18 cellular contexts compared by ENCODE assay signal in genomic region chr14:88269816-88270416, GRCh38. TPM values are rescaled to one million over a fixed set of nuclear protein-coding genes. Genes with fewer than 3 reads are reported as not detected.
A peak's percentile ranks its signal among the peaks of the same experiment; 100 is the strongest.
DNase-seq lines count a peak whose midpoint lies in the region; ATAC-seq, FAIRE-seq and TF ChIP-seq lines count a peak whose summit lies in the region.
"Had no signal": no experiment of that assay in that cellular context is flagged by ENCODE, and none has a peak within 500 bp of the region (broad histone marks: within the 10 kb centered on the region; RNA-seq: fewer than 3 reads in every experiment).

No MANE protein-coding gene starts in this region.

- CTCF ChIA-PET in HepG2 (lab: Yijun Ruan, JAX; ENCODE audit: low intra/inter-chr PET ratio, low total read pairs) = no interaction called here

- WGBS in HepG2 (ENCODE audit: low lambda C conversion rate) = 2% methylated on average over 8 of the region's 12 CpGs
- 63% methylated on average over 2 of the region's 12 CpGs for WGBS in right lobe of liver (ENCODE audit: insufficient coverage, low coverage, low lambda C conversion rate, missing lambda C conversion rate)
- no CpG with 5 or more reads among the region's 12 CpGs for WGBS in neuronal stem cell (ENCODE audit: extremely low coverage in 2 of 2, insufficient read length in 2 of 2, insufficient replicate concordance in 1 of 2), 2 donors

- intact Hi-C loops in HepG2 (cut with micrococcal nuclease; ENCODE audit: unreplicated experiment) = no loop called here
- intact Hi-C loops in right lobe of liver (cut with DNase I) = no loop called here
- intact Hi-C loops in kidney (cut with DNase I) = no loop called here

- H2BK120ac ChIP-seq in neuronal stem cell (ENCODE audit: low read depth, low read length) = no peak overlapping the region

- H3K14ac ChIP-seq in neuronal stem cell (ENCODE audit: low read length) = no peak overlapping the region

- H4K8ac ChIP-seq in neuronal stem cell (ENCODE audit: low read depth, low read length) = no peak overlapping the region

- FAIRE-seq in HepG2 (lab: Jason Lieb, UNC) (no peak), kidney (lab: Jason Lieb, UNC) (no peak)
- FAIRE-seq: G401.6, K562 had no signal

- POLR2A ChIA-PET in HepG2 (lab: Yijun Ruan, JAX) = no interaction called here

- no peak for TF ChIP-seq CTCF in HepG2 (CRISPR knock-in tag; IDR thresholded peaks at IDR 0.05)
- no peak for TF ChIP-seq CTCF in right lobe of liver (IDR thresholded peaks at IDR 0.05)
- TF ChIP-seq CTCF in kidney (IDR thresholded peaks at IDR 0.05; ENCODE audit: borderline replicate concordance, extremely low read depth, insufficient read depth) = no peak
- TF ChIP-seq CTCF in GM20000 (IDR thresholded peaks at IDR 0.05; ENCODE audit: extremely low read depth, missing control alignments) = no peak

- peak overlapping the region; percentile 24 for H3K18ac ChIP-seq in neuronal stem cell (ENCODE audit: low read length)

- H4K91ac ChIP-seq in neuronal stem cell (ENCODE audit: low read depth, low read length, poor library complexity) = no peak overlapping the region

- TF ChIP-seq EP300 in HepG2 (IDR thresholded peaks at IDR 0.05; ENCODE audit: low read depth in 2 of 2, low read length in 2 of 2) (no peak), HepG2 (CRISPR knock-in tag; IDR thresholded peaks at IDR 0.05; ENCODE audit: borderline replicate concordance) (no peak)

- no peak overlapping the region for H3K27ac ChIP-seq in HepG2 (ENCODE audit: extremely low read length, insufficient read depth, low read length)
- H3K27ac ChIP-seq in right lobe of liver = no peak overlapping the region
- H3K27ac ChIP-seq in kidney (ENCODE audit: low read depth in 2 of 2, low read length in 2 of 2) = no peak overlapping the region
- H3K27ac ChIP-seq in neuronal stem cell (replicated peaks; ENCODE audit: low read length) = no peak overlapping the region
- H3K27ac ChIP-seq: 22Rv1 had no signal

- no peaks in the 10 kb centered on the region for H3K79me1 ChIP-seq in neuronal stem cell (ENCODE audit: low read depth, low read length)

- in situ Hi-C loops in HepG2 (cut with HindIII; ENCODE audit: extremely low pct_ligation_motif_present, low pct_unique_long_range_greater_than_20kb) = no loop called here

- no peaks in the 10 kb centered on the region for H4K20me1 ChIP-seq in HepG2 (ENCODE audit: insufficient read depth, low read length)

- BruUV-seq in HepG2 (replicated peaks; lab: Mats Ljungman, UMichigan) = no TSS peak

- H2BK12ac ChIP-seq in neuronal stem cell (ENCODE audit: low read length) = no peak overlapping the region

- ATAC-seq in HepG2 (peak; percentile 60), right lobe of liver (no peak)
- ATAC-seq: K562 had no signal

- no peak overlapping the region for H2AK5ac ChIP-seq in neuronal stem cell (ENCODE audit: low read depth, low read length)

- TF ChIP-seq RAD21 in HepG2 (CRISPR knock-in tag; IDR thresholded peaks at IDR 0.05) = no peak

- H3K4ac ChIP-seq in neuronal stem cell (ENCODE audit: low read length) = no peak overlapping the region

- H3K4me3 ChIP-seq in HepG2 (replicated peaks in 1 of 3; ENCODE audit: insufficient read depth in 1 of 3, low read depth in 2 of 3, low read length in 3 of 3) (no peak overlapping the region), right lobe of liver (no peak overlapping the region), kidney (ENCODE audit: low read length in 2 of 2) (peak overlapping the region in 1 of 2 donors; percentile 43), neuronal stem cell (ENCODE audit: low read length in 2 of 2) (no peak overlapping the region)
- H3K4me3 ChIP-seq: K562 had no signal

- H2BK5ac ChIP-seq in neuronal stem cell (ENCODE audit: low read length) = no peak overlapping the region

- H3K27me3 ChIP-seq in HepG2 (ENCODE audit: control insufficient read depth in 1 of 2, insufficient read depth in 2 of 2, low read length in 2 of 2) (peaks cover 1 to 12% of the 10 kb centered on the region in 2 experiments; a peak in 2 of 5 replicates), right lobe of liver (no peaks in the 10 kb centered on the region), neuronal stem cell (ENCODE audit: control insufficient read depth in 3 of 3, insufficient read depth in 3 of 3, low read depth in 1 of 3, low read length in 3 of 3) (no peaks in the 10 kb centered on the region)

- no peak overlapping the region for H3K23ac ChIP-seq in neuronal stem cell (ENCODE audit: low read depth, low read length, poor library complexity)

- H3K79me2 ChIP-seq in HepG2 (ENCODE audit: insufficient read depth, low read length) = no peaks in the 10 kb centered on the region

- H2AFZ ChIP-seq in HepG2 (ENCODE audit: low read length) (no peak overlapping the region), neuronal stem cell (ENCODE audit: low read length) (no peak overlapping the region)

- H3K36me3 ChIP-seq in HepG2 (replicated peaks in 1 of 2; ENCODE audit: control insufficient read depth in 1 of 2, insufficient read depth in 2 of 2, low read length in 2 of 2) = no peaks in the 10 kb centered on the region
- H3K36me3 ChIP-seq in right lobe of liver = no peaks in the 10 kb centered on the region
- no peaks in the 10 kb centered on the region for H3K36me3 ChIP-seq in kidney (ENCODE audit: control insufficient read depth in 1 of 2, insufficient read depth in 2 of 2, low read length in 2 of 2)
- H3K36me3 ChIP-seq in neuronal stem cell (replicated peaks in 1 of 2; ENCODE audit: control insufficient read depth in 2 of 2, insufficient read depth in 2 of 2, low read length in 2 of 2) = peaks cover 0 to 2% of the 10 kb centered on the region in 2 donors

- no peak overlapping the region for H3K4me2 ChIP-seq in HepG2 (ENCODE audit: low read depth, low read length)
- no peak overlapping the region for H3K4me2 ChIP-seq in neuronal stem cell (ENCODE audit: insufficient read depth, low read length, poor library complexity, severe bottlenecking)

- no peak overlapping the region for H2BK15ac ChIP-seq in neuronal stem cell (ENCODE audit: low read length)

- TF ChIP-seq POLR2A in HepG2 (IDR thresholded peaks at IDR 0.05; ENCODE audit: insufficient read depth in 1 of 2, low read depth in 2 of 2, low read length in 2 of 2) (no peak), right lobe of liver (IDR thresholded peaks at IDR 0.05) (no peak)

- H3K9ac ChIP-seq in HepG2 (ENCODE audit: insufficient read depth, low read depth, low read length) = no peak overlapping the region
- no peak overlapping the region for H3K9ac ChIP-seq in kidney (ENCODE audit: low read length in 2 of 2)
- no peak overlapping the region for H3K9ac ChIP-seq in neuronal stem cell (ENCODE audit: low read depth, low read length, poor library complexity)

- DNase-seq in HepG2 (ENCODE audit: low spot score) (no peak), right lobe of liver (no peak), kidney (peak; percentile 65), neuronal stem cell (ENCODE audit: low spot score) (no peak), GM20000 (ENCODE audit: low spot score) (no peak), SKM-1 (lab: John Stamatoyannopoulos, UW; ENCODE audit: unreplicated experiment) (no peak), NCI-H345 (lab: John Stamatoyannopoulos, UW) (no peak)
- no peak for DNase-seq in stimulated activated CD4-positive, alpha-beta T cell treated with anti-CD3 and anti-CD28 coated beads, Interleukin-12 subunit alpha, Interleukin-12 subunit beta, amount 100 ng/mL, for 4 hours
- DNase-seq: DMS79 treated with DMSO at 0.1 percent for 48 hours, NCI-H1105 treated with DMSO at 0.1 percent for 48 hours, NCI-H1694, NCI-H510A, NCI-H774, Right ventricle myocardium superior had no signal

- peaks cover 13% of the 10 kb centered on the region for H3K4me1 ChIP-seq in HepG2 (ENCODE audit: insufficient read depth, low read length)
- no peaks in the 10 kb centered on the region for H3K4me1 ChIP-seq in right lobe of liver
- peaks cover 4 to 5% of the 10 kb centered on the region in 2 donors for H3K4me1 ChIP-seq in kidney (ENCODE audit: control insufficient read depth in 1 of 2, insufficient read depth in 1 of 2, low read depth in 1 of 2, low read length in 2 of 2)
- H3K4me1 ChIP-seq in neuronal stem cell (ENCODE audit: control insufficient read depth in 2 of 2, insufficient read depth in 1 of 2, low read depth in 1 of 2, low read length in 2 of 2) = peaks cover 0 to 17% of the 10 kb centered on the region in 2 donors

- H3K9me3 ChIP-seq in HepG2 (ENCODE audit: low read length) (no peaks in the 10 kb centered on the region), right lobe of liver (no peaks in the 10 kb centered on the region), kidney (ENCODE audit: control insufficient read depth in 1 of 2, low read length in 2 of 2) (no peaks in the 10 kb centered on the region), neuronal stem cell (replicated peaks in 1 of 2; ENCODE audit: control insufficient read depth in 2 of 2, insufficient read depth in 1 of 2, low read depth in 1 of 2, low read length in 2 of 2) (no peaks in the 10 kb centered on the region)

RNA-seq across cellular contexts. Expression of gene KCNK10, which starts 53.2 kb away (rescaled TPM):
- total RNA-seq in HepG2 (2016; rRNA removed; fragmentation: Illumina TruSeq; extraction: Trizol) = not detected in 2 replicates
- total RNA-seq in HepG2 (2016; cell fraction: cytosol; rRNA removed; fragmentation: Illumina TruSeq; extraction: Trizol; ENCODE audit: low read depth) = not detected in 2 replicates
- not detected in 2 replicates for total RNA-seq in HepG2 (2016; cell fraction: insoluble cytoplasmic fraction; rRNA removed; fragmentation: Illumina TruSeq; extraction: Trizol)
- not detected in 2 replicates for total RNA-seq in HepG2 (2016; cell fraction: membrane; rRNA removed; fragmentation: Illumina TruSeq; extraction: Trizol)
- not detected in 2 replicates for total RNA-seq in HepG2 (2016; cell fraction: nucleus; rRNA removed; fragmentation: Illumina TruSeq; extraction: Trizol)
- not detected in 2 replicates for polyA plus RNA-seq in HepG2 (2011; rRNA removed)
- not detected in 2 replicates for polyA plus RNA-seq in HepG2 (2011; cell fraction: cytosol; rRNA removed)
- not detected in 2 replicates for polyA plus RNA-seq in HepG2 (2011; cell fraction: nucleus; rRNA removed)
- not detected in 2 replicates for polyA plus RNA-seq in HepG2 (2012)
- polyA plus RNA-seq in HepG2 (2016; cell fraction: cytosol; fragmentation: Illumina TruSeq; extraction: Trizol; ENCODE audit: low read depth) = not detected in 2 replicates
- polyA plus RNA-seq in HepG2 (2016; cell fraction: insoluble cytoplasmic fraction; fragmentation: Illumina TruSeq; extraction: Trizol; ENCODE audit: low read depth) = not detected in 2 replicates
- polyA plus RNA-seq in HepG2 (2016; cell fraction: membrane; fragmentation: Illumina TruSeq; extraction: Trizol; ENCODE audit: low read depth) = not detected in 2 replicates
- polyA plus RNA-seq in HepG2 (2016; cell fraction: nucleus; fragmentation: Illumina TruSeq; extraction: Trizol; ENCODE audit: insufficient read depth, low read depth) = not detected in 2 replicates
- polyA minus RNA-seq in HepG2 (2011; rRNA and poly(A)+ RNA removed; ENCODE audit: low replicate concordance) = not detected in 2 replicates
- not detected in 2 replicates for polyA minus RNA-seq in HepG2 (2011; cell fraction: cytosol; rRNA and poly(A)+ RNA removed)
- not detected in 2 replicates for polyA minus RNA-seq in HepG2 (2011; cell fraction: nucleus; rRNA and poly(A)+ RNA removed)
- not detected for total RNA-seq in right lobe of liver
- 0.54 TPM for total RNA-seq in kidney
- polyA plus RNA-seq in kidney (ENCODE audit: insufficient read depth, low read depth, low replicate concordance) = 1.1 TPM
- 9.4 TPM for polyA plus RNA-seq in neuronal stem cell (2013, experiment 1 of 2)
- polyA plus RNA-seq in neuronal stem cell (2013, experiment 2 of 2) = 10.0 TPM
- total RNA-seq: K562, Right ventricle myocardium superior had no signal
- polyA plus RNA-seq: AG04450, K562 had no signal
